9 cellular contexts compared by ENCODE assay signal in the genomic region with DNA sequence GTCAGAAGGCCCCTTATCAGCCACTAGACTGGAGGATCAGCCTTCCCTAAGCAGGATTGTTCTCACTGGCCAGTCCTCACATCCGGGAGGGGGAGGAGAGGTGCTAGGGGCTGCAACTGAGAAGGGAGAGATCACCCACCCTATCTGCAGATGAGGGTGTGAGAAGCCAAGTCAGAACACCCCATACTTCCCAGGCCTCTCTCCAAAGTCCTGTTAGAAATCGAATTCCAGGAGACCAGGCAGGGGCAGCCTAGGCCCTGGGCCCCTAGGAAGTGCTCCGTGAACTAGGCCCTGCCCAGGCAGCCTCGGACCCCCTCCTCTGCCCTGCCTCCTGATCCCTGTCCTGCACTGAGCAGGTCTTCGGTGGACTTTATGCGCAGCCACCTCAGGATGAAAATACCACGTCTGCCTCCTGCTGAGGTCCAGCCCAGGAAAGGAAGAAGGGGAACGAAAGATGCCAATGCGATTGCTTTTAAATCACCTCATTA. TPM values are rescaled to one million over a fixed set of nuclear protein-coding genes. Genes with fewer than 3 reads are reported as not detected.
DNase-seq lines count a peak whose midpoint lies in the region; ATAC-seq, FAIRE-seq and TF ChIP-seq lines count a peak whose summit lies in the region.
"Had no signal": no experiment of that assay in that cellular context is flagged by ENCODE, and none has a peak within 500 bp of the region (broad histone marks: within the 10 kb centered on the region; RNA-seq: fewer than 3 reads in every experiment).

No MANE protein-coding gene starts in this region.

- peaks cover 17% of the 10 kb centered on the region for H3K4me1 Mint-ChIP-seq in type B pancreatic cell (ENCODE audit: unreplicated experiment)

- TF ChIP-seq EP300 in HepG2 (IDR thresholded peaks at IDR 0.05; ENCODE audit: low read depth in 2 of 2, low read length in 2 of 2), result no peak
- TF ChIP-seq EP300 in HepG2 (CRISPR knock-in tag; IDR thresholded peaks at IDR 0.05; ENCODE audit: borderline replicate concordance), result no peak

- H3K9me3 ChIP-seq in mammary epithelial cell (replicated peaks; ENCODE audit: insufficient read depth, low read length) (no peaks in the 10 kb centered on the region), HepG2 (ENCODE audit: low read length) (no peaks in the 10 kb centered on the region)

- TF ChIP-seq CTCF in AG04449 (IDR thresholded peaks at IDR 0.05; ENCODE audit: insufficient read depth, low read length, missing control alignments) (no peak), mammary epithelial cell (conservative IDR thresholded peaks at IDR 0.05 in 1 of 2, IDR thresholded peaks at IDR 0.05 in 1 of 2; ENCODE audit: extremely low read depth in 1 of 2, insufficient read depth in 1 of 2, low read depth in 1 of 2, low read length in 2 of 2) (no peak), HepG2 (CRISPR knock-in tag; IDR thresholded peaks at IDR 0.05) (no peak), type B pancreatic cell (conservative IDR thresholded peaks at IDR 0.05) (no peak)

- POLR2A ChIA-PET in AG04449 (lab: Yijun Ruan, JAX) (interaction anchor here (1.0 to 1.5 kb wide), 2 partner anchors 11 to 61 kb away, joined by 4 read pairs; a partner anchor contains a TSS), HepG2 (lab: Yijun Ruan, JAX) (interaction anchor here (1.5 kb wide), 1 partner anchor 72 kb away, joined by 4 read pairs; a partner anchor contains a TSS)

- peaks cover 3% of the 10 kb centered on the region for H3K36me3 Mint-ChIP-seq in type B pancreatic cell

- no peak for TF ChIP-seq RAD21 in HepG2 (CRISPR knock-in tag; IDR thresholded peaks at IDR 0.05)

- CTCF ChIA-PET in AG04449 (lab: Yijun Ruan, JAX) (interaction anchor here (1.4 to 12.7 kb wide), 3 partner anchors 13 to 43 kb away, joined by 4 to 626 read pairs (median 7); no protein-coding TSS in a partner anchor), mammary epithelial cell (lab: Charles Lee; ENCODE audit: low non-redundant PET) (no interaction called here), HepG2 (lab: Yijun Ruan, JAX; ENCODE audit: low intra/inter-chr PET ratio, low total read pairs) (no interaction called here)

- no peak for FAIRE-seq in HepG2 (lab: Jason Lieb, UNC)
- FAIRE-seq: GM18507 had no signal

- peaks cover 33% of the 10 kb centered on the region for H3K79me2 ChIP-seq in mammary epithelial cell (ENCODE audit: insufficient read depth, low read length)
- no peaks in the 10 kb centered on the region for H3K79me2 ChIP-seq in HepG2 (ENCODE audit: insufficient read depth, low read length)

- peak overlapping the region; percentile 97 for H3K4me2 ChIP-seq in mammary epithelial cell (ENCODE audit: insufficient read depth, low read depth, low read length)
- H3K4me2 ChIP-seq in HepG2 (ENCODE audit: low read depth, low read length), result peak overlapping the region; percentile 98

- H3K4me1 ChIP-seq in mammary epithelial cell (ENCODE audit: insufficient read depth, low read length), result peaks cover 29% of the 10 kb centered on the region
- H3K4me1 ChIP-seq in HepG2 (ENCODE audit: insufficient read depth, low read length), result peaks cover 21% of the 10 kb centered on the region

- intact Hi-C loops in mammary epithelial cell (cut with micrococcal nuclease), result loop anchor here (2.0 kb wide), 1 partner anchor 60 kb away; a partner anchor contains a TSS
- intact Hi-C loops in HepG2 (cut with micrococcal nuclease; ENCODE audit: unreplicated experiment), result no loop called here

- H2AFZ ChIP-seq in mammary epithelial cell (ENCODE audit: low read depth, low read length), result peak overlapping the region; percentile 94
- H2AFZ ChIP-seq in HepG2 (ENCODE audit: low read length), result peak overlapping the region; percentile 95

- H3K27me3 ChIP-seq in mammary epithelial cell (ENCODE audit: insufficient read depth, low read length), result no peaks in the 10 kb centered on the region
- H3K27me3 ChIP-seq in HepG2 (ENCODE audit: control insufficient read depth in 1 of 2, insufficient read depth in 2 of 2, low read length in 2 of 2), result no peaks in the 10 kb centered on the region; a peak in 3 of 5 replicates

- DNase-seq in AG04449 (ENCODE audit: low read depth, low spot score) (peak; percentile 5), HuH-7 (ENCODE audit: low spot score) (peak; percentile 27), mammary epithelial cell (peak; percentile 27), HepG2 (ENCODE audit: low spot score) (peak; percentile 9), type B pancreatic cell (ENCODE audit: extremely low spot score, unreplicated experiment) (no peak)

- WGBS in mammary epithelial cell (ENCODE audit: low coverage, missing lambda C conversion rate), result 1% methylated on average over 9 of the region's 9 CpGs
- WGBS in HepG2 (ENCODE audit: low lambda C conversion rate), result 3% methylated on average over 4 of the region's 9 CpGs

- TF ChIP-seq POLR2A in HepG2 (IDR thresholded peaks at IDR 0.05; ENCODE audit: insufficient read depth in 1 of 2, low read depth in 2 of 2, low read length in 2 of 2), result no peak

- peaks cover 19% of the 10 kb centered on the region for H3K27me3 Mint-ChIP-seq in type B pancreatic cell

- H3K36me3 ChIP-seq in mammary epithelial cell (ENCODE audit: insufficient read depth, low read length) (no peaks in the 10 kb centered on the region), HepG2 (replicated peaks in 1 of 2; ENCODE audit: control insufficient read depth in 1 of 2, insufficient read depth in 2 of 2, low read length in 2 of 2) (no peaks in the 10 kb centered on the region; a peak in 1 of 5 replicates)

- H3K4me3 ChIP-seq in AG04449 (ENCODE audit: low read depth, low read length) (peak overlapping the region; percentile 95), mammary epithelial cell (replicated peaks in 1 of 3; ENCODE audit: insufficient read depth in 1 of 3, low read depth in 2 of 3, low read length in 3 of 3) (peak overlapping the region; percentile 72 to 79 (median 79)), HepG2 (replicated peaks in 1 of 3; ENCODE audit: insufficient read depth in 1 of 3, low read depth in 2 of 3, low read length in 3 of 3) (peak overlapping the region; percentile 62 to 85 (median 83))

- H3K9me3 Mint-ChIP-seq in type B pancreatic cell, result no peaks in the 10 kb centered on the region

- H3K27ac ChIP-seq in mammary epithelial cell (ENCODE audit: insufficient read depth, low read depth, low read length) (peak overlapping the region; percentile 86), HepG2 (ENCODE audit: extremely low read length, insufficient read depth, low read length) (peak overlapping the region; percentile 35)

- H4K20me1 ChIP-seq in mammary epithelial cell (ENCODE audit: insufficient read depth, low read length) (no peaks in the 10 kb centered on the region), HepG2 (ENCODE audit: insufficient read depth, low read length) (no peaks in the 10 kb centered on the region)

- H3K9ac ChIP-seq in mammary epithelial cell (ENCODE audit: insufficient read depth, low read length), result peak overlapping the region; percentile 85
- H3K9ac ChIP-seq in HepG2 (ENCODE audit: insufficient read depth, low read depth, low read length), result peak overlapping the region; percentile 75

- ATAC-seq in HepG2, result peak; percentile 51
- no peak for ATAC-seq in HG03159 (IDR thresholded peaks at IDR 0.05; ENCODE audit: unreplicated experiment)
- ATAC-seq in HG02938 (IDR thresholded peaks at IDR 0.05; ENCODE audit: unreplicated experiment), result no peak
- no peak for ATAC-seq in HG02678 (IDR thresholded peaks at IDR 0.05; ENCODE audit: unreplicated experiment)

- in situ Hi-C loops in mammary epithelial cell (cut with MboI; ENCODE audit: low sequenced_read_pairs in 2 of 2) (no loop called here), HepG2 (cut with HindIII; ENCODE audit: extremely low pct_ligation_motif_present, low pct_unique_long_range_greater_than_20kb) (no loop called here)

- peak overlapping the region; percentile 94 for H3K4me3 Mint-ChIP-seq in type B pancreatic cell

- TSS peak; percentile 22 for BruUV-seq in mammary epithelial cell (replicated peaks; lab: Mats Ljungman, UMichigan)
- BruUV-seq in HepG2 (replicated peaks; lab: Mats Ljungman, UMichigan), result TSS peak; percentile 67

- dilution Hi-C loops in mammary epithelial cell (cut with HindIII; ENCODE audit: low sequenced_read_pairs), result no loop called here

- peak overlapping the region; percentile 86 for H3K27ac Mint-ChIP-seq in type B pancreatic cell

RNA-seq across cellular contexts. Expression of a gene that starts 0.9 kb away (rescaled TPM):
- total RNA-seq in mammary epithelial cell (10 to 100 TPM; 13.7 to 16.0 TPM), HepG2 (2016; rRNA removed; fragmentation: Illumina TruSeq; extraction: Trizol) (1.1 and 1.2 TPM in 2 replicates), type B pancreatic cell (ENCODE audit: low replicate concordance) (3.2 and 17.8 TPM in 2 replicates)
- polyA plus RNA-seq in mammary epithelial cell (3.4 TPM), HepG2 (2011; rRNA removed) (0.39 and 0.90 TPM in 2 replicates)
- not detected for polyA minus RNA-seq in mammary epithelial cell
- total RNA-seq in HepG2 (2016; cell fraction: cytosol; rRNA removed; fragmentation: Illumina TruSeq; extraction: Trizol; ENCODE audit: low read depth), result 0.26 and 0.30 TPM in 2 replicates
- total RNA-seq in HepG2 (2016; cell fraction: insoluble cytoplasmic fraction; rRNA removed; fragmentation: Illumina TruSeq; extraction: Trizol), result 1.1 and 2.5 TPM in 2 replicates
- 0.62 and 0.90 TPM in 2 replicates for total RNA-seq in HepG2 (2016; cell fraction: membrane; rRNA removed; fragmentation: Illumina TruSeq; extraction: Trizol)
- total RNA-seq in HepG2 (2016; cell fraction: nucleus; rRNA removed; fragmentation: Illumina TruSeq; extraction: Trizol), result 3.9 and 7.0 TPM in 2 replicates
- 0.24 and 0.56 TPM in 2 replicates for polyA plus RNA-seq in HepG2 (2011; cell fraction: cytosol; rRNA removed)
- 5.1 and 5.6 TPM in 2 replicates for polyA plus RNA-seq in HepG2 (2011; cell fraction: nucleus; rRNA removed)
- polyA plus RNA-seq in HepG2 (2012), result 0.47 and 0.85 TPM in 2 replicates
- 0.08 and 0.09 TPM in 2 replicates for polyA plus RNA-seq in HepG2 (2016; cell fraction: cytosol; fragmentation: Illumina TruSeq; extraction: Trizol; ENCODE audit: low read depth)
- polyA plus RNA-seq in HepG2 (2016; cell fraction: insoluble cytoplasmic fraction; fragmentation: Illumina TruSeq; extraction: Trizol; ENCODE audit: low read depth), result 0.66 and 0.96 TPM in 2 replicates
- 0.25 and 0.31 TPM in 2 replicates for polyA plus RNA-seq in HepG2 (2016; cell fraction: membrane; fragmentation: Illumina TruSeq; extraction: Trizol; ENCODE audit: low read depth)
- polyA plus RNA-seq in HepG2 (2016; cell fraction: nucleus; fragmentation: Illumina TruSeq; extraction: Trizol; ENCODE audit: insufficient read depth, low read depth), result 4.3 and 4.5 TPM in 2 replicates
- 1.6 and 21.0 TPM in 2 replicates for polyA minus RNA-seq in HepG2 (2011; rRNA and poly(A)+ RNA removed; ENCODE audit: low replicate concordance)
- 0.88 and 1.2 TPM in 2 replicates for polyA minus RNA-seq in HepG2 (2011; cell fraction: cytosol; rRNA and poly(A)+ RNA removed)
- 8.6 and 8.9 TPM in 2 replicates for polyA minus RNA-seq in HepG2 (2011; cell fraction: nucleus; rRNA and poly(A)+ RNA removed)

RNA-seq across cellular contexts. Expression of a gene that starts 17.7 kb away (rescaled TPM):
- total RNA-seq in mammary epithelial cell (not detected), HepG2 (2016; rRNA removed; fragmentation: Illumina TruSeq; extraction: Trizol) (not detected in 2 replicates), type B pancreatic cell (ENCODE audit: low replicate concordance) (0.34 TPM in 1 of 2 replicates, not detected in the other)
- polyA plus RNA-seq in mammary epithelial cell (not detected), HepG2 (2011; rRNA removed) (not detected in 2 replicates)
- polyA minus RNA-seq in mammary epithelial cell, result not detected
- total RNA-seq in HepG2 (2016; cell fraction: cytosol; rRNA removed; fragmentation: Illumina TruSeq; extraction: Trizol; ENCODE audit: low read depth), result not detected in 2 replicates
- total RNA-seq in HepG2 (2016; cell fraction: insoluble cytoplasmic fraction; rRNA removed; fragmentation: Illumina TruSeq; extraction: Trizol), result not detected in 2 replicates
- not detected in 2 replicates for total RNA-seq in HepG2 (2016; cell fraction: membrane; rRNA removed; fragmentation: Illumina TruSeq; extraction: Trizol)
- total RNA-seq in HepG2 (2016; cell fraction: nucleus; rRNA removed; fragmentation: Illumina TruSeq; extraction: Trizol), result not detected in 2 replicates
- not detected in 2 replicates for polyA plus RNA-seq in HepG2 (2011; cell fraction: cytosol; rRNA removed)
- not detected in 2 replicates for polyA plus RNA-seq in HepG2 (2011; cell fraction: nucleus; rRNA removed)
- not detected in 2 replicates for polyA plus RNA-seq in HepG2 (2012)
- not detected in 2 replicates for polyA plus RNA-seq in HepG2 (2016; cell fraction: cytosol; fragmentation: Illumina TruSeq; extraction: Trizol; ENCODE audit: low read depth)
- polyA plus RNA-seq in HepG2 (2016; cell fraction: insoluble cytoplasmic fraction; fragmentation: Illumina TruSeq; extraction: Trizol; ENCODE audit: low read depth), result not detected in 2 replicates
- polyA plus RNA-seq in HepG2 (2016; cell fraction: membrane; fragmentation: Illumina TruSeq; extraction: Trizol; ENCODE audit: low read depth), result not detected in 2 replicates
- polyA plus RNA-seq in HepG2 (2016; cell fraction: nucleus; fragmentation: Illumina TruSeq; extraction: Trizol; ENCODE audit: insufficient read depth, low read depth), result not detected in 2 replicates
- not detected in 2 replicates for polyA minus RNA-seq in HepG2 (2011; rRNA and poly(A)+ RNA removed; ENCODE audit: low replicate concordance)
- polyA minus RNA-seq in HepG2 (2011; cell fraction: cytosol; rRNA and poly(A)+ RNA removed), result not detected in 2 replicates
- not detected in 2 replicates for polyA minus RNA-seq in HepG2 (2011; cell fraction: nucleus; rRNA and poly(A)+ RNA removed)
